ENCODE assay signal across 13 cellular contexts in the genomic region with DNA sequence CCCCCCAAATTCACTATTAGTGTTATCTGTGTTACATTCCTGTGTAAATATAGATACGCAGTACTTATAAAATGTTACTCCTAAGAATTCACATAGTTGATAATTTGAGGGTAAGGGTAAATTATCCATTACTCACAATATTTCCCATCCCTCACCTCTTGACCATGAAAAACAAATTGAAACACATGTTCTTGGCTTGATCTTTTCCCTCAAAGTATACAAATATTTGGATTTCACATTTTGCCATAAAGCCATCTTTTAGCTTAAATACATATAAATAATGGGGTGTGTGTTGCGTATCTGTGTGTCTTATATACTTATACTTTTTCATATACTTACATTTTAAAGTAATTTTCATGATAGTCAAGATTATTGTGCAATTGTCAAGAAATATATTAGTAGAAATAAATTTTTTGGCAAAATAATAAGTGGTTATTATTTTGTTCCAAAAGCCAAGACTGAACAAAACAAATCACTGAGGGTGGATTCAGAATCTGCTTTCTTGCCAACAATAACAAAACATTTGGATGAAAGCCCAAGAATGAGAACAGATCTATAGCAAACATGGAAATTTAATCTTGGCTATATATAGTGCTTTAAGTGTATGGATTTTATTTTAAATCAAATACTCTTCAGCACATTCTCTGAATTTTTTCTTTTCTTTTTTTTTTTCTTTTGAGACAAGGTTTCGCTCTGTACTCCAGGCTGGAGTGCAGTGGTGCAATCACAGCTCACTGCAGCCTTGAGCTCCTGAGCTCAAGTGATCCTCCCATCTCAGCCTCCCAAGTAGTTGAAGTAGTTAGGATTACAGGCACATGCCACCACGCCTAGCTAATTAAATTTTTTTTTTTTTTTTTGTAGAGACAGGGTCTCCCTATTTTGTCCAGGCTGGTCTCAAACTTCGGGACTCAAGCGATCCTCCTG. TPM values are rescaled to one million over a fixed set of nuclear protein-coding genes. Genes with fewer than 3 reads are reported as not detected.
DNase-seq lines count a peak whose midpoint lies in the region; ATAC-seq and TF ChIP-seq lines count a peak whose summit lies in the region.
"Had no signal": no experiment of that assay in that cellular context is flagged by ENCODE, and none has a peak within 500 bp of the region (broad histone marks: within the 10 kb centered on the region; RNA-seq: fewer than 3 reads in every experiment).

No MANE protein-coding gene starts in this region.

- ATAC-seq in upper lobe of left lung (ENCODE audit: low FRiP score in 2 of 2), result no peak
- ATAC-seq: naive thymus-derived CD8-positive, alpha-beta T cell had no signal

- no peak for TF ChIP-seq POLR2A in upper lobe of left lung (IDR thresholded peaks at IDR 0.05)

- peak overlapping the region; percentile 81 for H3K27ac ChIP-seq in osteoblast (ENCODE audit: low read depth, low read length)
- H3K27ac ChIP-seq in upper lobe of left lung, result peak overlapping the region; percentile 61 to 73 (median 70)
- no peak overlapping the region for H3K27ac ChIP-seq in Karpas-422 (ENCODE audit: low read length)

- H3K79me2 ChIP-seq in osteoblast (ENCODE audit: insufficient read depth, low read length) (peaks cover 4% of the 10 kb centered on the region), Karpas-422 (ENCODE audit: low read length) (no peaks in the 10 kb centered on the region)

- DNase-seq in NCI-H2196 (lab: John Stamatoyannopoulos, UW; ENCODE audit: unreplicated experiment) (peak; percentile 1), NCI-H2196 treated with DMSO at 0.1 percent for 48 hours (lab: John Stamatoyannopoulos, UW; ENCODE audit: unreplicated experiment) (no peak), fibroblast of gingiva (ENCODE audit: low read depth) (peak; percentile 58), osteoblast (ENCODE audit: insufficient read length, low spot score, missing footprints) (peak; percentile 80), upper lobe of left lung (no peak), NCI-H1436 treated with DMSO at 0.1 percent for 48 hours (lab: John Stamatoyannopoulos, UW) (no peak), Karpas-422 (no peak), DMS 273 (lab: John Stamatoyannopoulos, UW; ENCODE audit: unreplicated experiment) (no peak)
- DNase-seq: 8988T; naive thymus-derived CD8-positive, alpha-beta T cell; NK-92 treated with Interleukin-12 subunit alpha and Interleukin-12 subunit beta, amount 100 ng/mL, for 24 hours had no signal

- H3K4me3 ChIP-seq in osteoblast (ENCODE audit: insufficient read depth, low read length) (peak overlapping the region; percentile 71), upper lobe of left lung (no peak overlapping the region), Karpas-422 (ENCODE audit: low read length) (no peak overlapping the region)
- H3K4me3 ChIP-seq: HAP-1 had no signal

- H2AFZ ChIP-seq in osteoblast (ENCODE audit: low read length), result peak overlapping the region; percentile 56
- H2AFZ ChIP-seq in Karpas-422 (ENCODE audit: low read length), result no peak overlapping the region

- TF ChIP-seq EP300 in upper lobe of left lung (IDR thresholded peaks at IDR 0.05), result no peak

- H3K4me2 ChIP-seq in osteoblast (ENCODE audit: insufficient read depth, low read length) (peak overlapping the region; percentile 92), Karpas-422 (ENCODE audit: low read depth, low read length, poor library complexity, severe bottlenecking) (no peak overlapping the region)

- H3K9ac ChIP-seq in Karpas-422 (ENCODE audit: low read length), result no peak overlapping the region

- H3K9me3 ChIP-seq in osteoblast (ENCODE audit: low read depth, low read length) (no peaks in the 10 kb centered on the region), upper lobe of left lung (no peaks in the 10 kb centered on the region), Karpas-422 (ENCODE audit: low read length) (no peaks in the 10 kb centered on the region)
- H3K9me3 ChIP-seq: HAP-1 had no signal

- 69 to 74% methylated on average over 6 of the region's 6 CpGs for WGBS in upper lobe of left lung, 2 donors

- no peaks in the 10 kb centered on the region for H3K36me3 ChIP-seq in osteoblast (ENCODE audit: insufficient read depth, low read length)
- no peaks in the 10 kb centered on the region for H3K36me3 ChIP-seq in upper lobe of left lung
- H3K36me3 ChIP-seq in Karpas-422 (ENCODE audit: insufficient read depth, low read length), result no peaks in the 10 kb centered on the region
- H3K36me3 ChIP-seq: HAP-1 had no signal

- no peak for TF ChIP-seq CTCF in osteoblast (IDR thresholded peaks at IDR 0.05; ENCODE audit: extremely low read depth, low read depth, low read length)
- TF ChIP-seq CTCF in upper lobe of left lung (IDR thresholded peaks at IDR 0.05), result no peak

- peaks cover 22% of the 10 kb centered on the region for H3K4me1 ChIP-seq in osteoblast (ENCODE audit: insufficient read depth, low read length)
- H3K4me1 ChIP-seq in upper lobe of left lung, result peaks cover 0 to 16% (median 3%) of the 10 kb centered on the region in 4 donors
- H3K4me1 ChIP-seq in Karpas-422 (ENCODE audit: low read length), result no peaks in the 10 kb centered on the region

- no peaks in the 10 kb centered on the region for H3K9me2 ChIP-seq in Karpas-422 (replicated peaks; ENCODE audit: insufficient read depth, low read length)

- H4K20me1 ChIP-seq in osteoblast (ENCODE audit: insufficient read depth, low read length), result no peaks in the 10 kb centered on the region
- no peaks in the 10 kb centered on the region for H4K20me1 ChIP-seq in Karpas-422 (ENCODE audit: insufficient read depth, low read depth, low read length)

- H3K27me3 ChIP-seq in osteoblast (ENCODE audit: insufficient read depth, low read length) (no peaks in the 10 kb centered on the region), upper lobe of left lung (no peaks in the 10 kb centered on the region), Karpas-422 (ENCODE audit: low read length) (no peaks in the 10 kb centered on the region)

RNA-seq across cellular contexts. Expression of gene PRSS48, which starts 48.5 kb away (rescaled TPM):
- total RNA-seq in osteoblast, result not detected in 2 replicates
- total RNA-seq in upper lobe of left lung, result not detected
- total RNA-seq in Karpas-422 (2014; rRNA removed; shearing (Covaris generic); ENCODE audit: low replicate concordance), result not detected in 2 replicates
- total RNA-seq: Daoy; naive thymus-derived CD8-positive, alpha-beta T cell had no signal

Comparison
In these comparisons a context has a peak if more than half of its experiments do, and no peak if none do; other contexts are left out.
1. DNase-seq: peak in NCI-H2196 (single experiment), fibroblast of gingiva (single experiment) and osteoblast (single experiment); none in NCI-H2196 treated with DMSO at 0.1 percent for 48 hours (single experiment), upper lobe of left lung (0 of 2), NCI-H1436 treated with DMSO at 0.1 percent for 48 hours (single experiment), Karpas-422 (single experiment) and DMS 273 (single experiment).